Comparison of ENCODE assay signal across 8 cellular contexts in genomic region chr1:202806845-202807366, GRCh38. TPM values are rescaled to one million over a fixed set of nuclear protein-coding genes. Genes with fewer than 3 reads are reported as not detected.
DNase-seq lines count a peak whose midpoint lies in the region; ATAC-seq and TF ChIP-seq lines count a peak whose summit lies in the region.

No MANE protein-coding gene starts in this region.

- intact Hi-C loops in dendritic cell treated with granulocyte-macrophage colony-stimulating factor and Interleukin-4, amounts not matched to agents 40 ng/mL and 50 ng/mL, for 4 days (cut with micrococcal nuclease): no loop called here
- intact Hi-C loops in lower lobe of right lung (cut with DNase I): no loop called here

- peaks cover 38% of the 10 kb centered on the region for H3K4me1 Mint-ChIP-seq in T-helper 17 cell
- H3K4me1 Mint-ChIP-seq in dendritic cell treated with granulocyte-macrophage colony-stimulating factor and Interleukin-4, amounts not matched to agents 40 ng/mL and 50 ng/mL, for 4 days (ENCODE audit: low read depth): peaks cover 46% of the 10 kb centered on the region
- peaks cover 60% of the 10 kb centered on the region for H3K4me1 Mint-ChIP-seq in stimulated activated effector memory CD8-positive, alpha-beta T cell treated with anti-CD3 and anti-CD28 coated beads, Interleukin-12 subunit alpha, Interleukin-12 subunit beta, amount 100 ng/mL, for 72 hours

- H3K36me3 ChIP-seq in lower lobe of right lung: no peaks in the 10 kb centered on the region

- peak overlapping the region; percentile 99 for H3K4me3 ChIP-seq in lower lobe of right lung

- DNase-seq in 8988T: peak; percentile 63
- peak; percentile 23 for DNase-seq in GM19238 (ENCODE audit: insufficient read length, low spot score)
- peak in 1 of 3 donors; percentile 15 for DNase-seq in T-helper 17 cell
- DNase-seq in lower lobe of right lung: no peak
- peak in 1 of 2 donors; percentile 74 for DNase-seq in stimulated activated effector memory CD8-positive, alpha-beta T cell treated with anti-CD3 and anti-CD28 coated beads, Interleukin-12 subunit alpha, Interleukin-12 subunit beta, amount 100 ng/mL, for 72 hours (ENCODE audit: low spot score in 2 of 2)
- no peak for DNase-seq in activated gamma-delta T cell (lab: John Stamatoyannopoulos, UW)
- no peak for DNase-seq in GM03348 (ENCODE audit: low spot score)

- H3K4me1 ChIP-seq in lower lobe of right lung: peaks cover 53% of the 10 kb centered on the region

- peak overlapping the region; percentile 90 for H3K27ac ChIP-seq in lower lobe of right lung

- TF ChIP-seq CTCF in lower lobe of right lung (IDR thresholded peaks at IDR 0.05): no peak

- H3K9me3 Mint-ChIP-seq in dendritic cell treated with granulocyte-macrophage colony-stimulating factor and Interleukin-4, amounts not matched to agents 40 ng/mL and 50 ng/mL, for 4 days: no peaks in the 10 kb centered on the region
- no peaks in the 10 kb centered on the region for H3K9me3 Mint-ChIP-seq in stimulated activated effector memory CD8-positive, alpha-beta T cell treated with anti-CD3 and anti-CD28 coated beads, Interleukin-12 subunit alpha, Interleukin-12 subunit beta, amount 100 ng/mL, for 72 hours

- peaks cover 4% of the 10 kb centered on the region for H3K36me3 Mint-ChIP-seq in T-helper 17 cell (ENCODE audit: low read depth)
- H3K36me3 Mint-ChIP-seq in dendritic cell treated with granulocyte-macrophage colony-stimulating factor and Interleukin-4, amounts not matched to agents 40 ng/mL and 50 ng/mL, for 4 days (ENCODE audit: low read depth): peaks cover 6% of the 10 kb centered on the region
- peaks cover 26% of the 10 kb centered on the region for H3K36me3 Mint-ChIP-seq in stimulated activated effector memory CD8-positive, alpha-beta T cell treated with anti-CD3 and anti-CD28 coated beads, Interleukin-12 subunit alpha, Interleukin-12 subunit beta, amount 100 ng/mL, for 72 hours

- no peaks in the 10 kb centered on the region for H3K27me3 ChIP-seq in lower lobe of right lung (ENCODE audit: low read depth)

- no peaks in the 10 kb centered on the region for H3K27me3 Mint-ChIP-seq in T-helper 17 cell
- peaks cover 12% of the 10 kb centered on the region for H3K27me3 Mint-ChIP-seq in dendritic cell treated with granulocyte-macrophage colony-stimulating factor and Interleukin-4, amounts not matched to agents 40 ng/mL and 50 ng/mL, for 4 days

- ATAC-seq in T-helper 17 cell: no peak
- ATAC-seq in lower lobe of right lung: peak in 1 of 2 donors; percentile 3
- ATAC-seq in stimulated activated effector memory CD8-positive, alpha-beta T cell treated with anti-CD3 and anti-CD28 coated beads, Interleukin-12 subunit alpha, Interleukin-12 subunit beta, amount 100 ng/mL, for 72 hours: peak; percentile 2

- H3K4me3 Mint-ChIP-seq in T-helper 17 cell: peak overlapping the region; percentile 88
- H3K4me3 Mint-ChIP-seq in dendritic cell treated with granulocyte-macrophage colony-stimulating factor and Interleukin-4, amounts not matched to agents 40 ng/mL and 50 ng/mL, for 4 days: peak overlapping the region; percentile 83
- H3K4me3 Mint-ChIP-seq in stimulated activated effector memory CD8-positive, alpha-beta T cell treated with anti-CD3 and anti-CD28 coated beads, Interleukin-12 subunit alpha, Interleukin-12 subunit beta, amount 100 ng/mL, for 72 hours: peak overlapping the region; percentile 80

- peak overlapping the region; percentile 88 for H3K27ac Mint-ChIP-seq in T-helper 17 cell
- H3K27ac Mint-ChIP-seq in dendritic cell treated with granulocyte-macrophage colony-stimulating factor and Interleukin-4, amounts not matched to agents 40 ng/mL and 50 ng/mL, for 4 days: peak overlapping the region; percentile 79
- peak overlapping the region; percentile 93 for H3K27ac Mint-ChIP-seq in stimulated activated effector memory CD8-positive, alpha-beta T cell treated with anti-CD3 and anti-CD28 coated beads, Interleukin-12 subunit alpha, Interleukin-12 subunit beta, amount 100 ng/mL, for 72 hours

- no peaks in the 10 kb centered on the region for H3K9me3 ChIP-seq in T-helper 17 cell (ENCODE audit: control insufficient read depth, low read length, poor library complexity, severe bottlenecking)
- no peaks in the 10 kb centered on the region for H3K9me3 ChIP-seq in lower lobe of right lung

RNA-seq across cellular contexts. Expression of gene KDM5B, which starts 1.3 kb away (rescaled TPM):
- total RNA-seq in T-helper 17 cell: 10 to 100 TPM; 64.2 to 76.2 TPM
- 48.9 TPM for total RNA-seq in lower lobe of right lung

RNA-seq across cellular contexts. Expression of gene PCAT6, which starts 3.8 kb away (rescaled TPM):
- total RNA-seq in T-helper 17 cell: under 1 TPM in 1 of 2 donors, not detected in 1; 0.97 TPM
- 0.71 TPM for total RNA-seq in lower lobe of right lung

Comparison
In these comparisons a context has a peak if more than half of its experiments do, and no peak if none do; other contexts are left out.
1. DNase-seq: peak in 8988T (single experiment) and GM19238 (single experiment); none in lower lobe of right lung (single experiment), activated gamma-delta T cell (single experiment) and GM03348 (single experiment).
2. Peak in every context shown above with its lines, with median percentiles within 50 percentile points of each other: H3K27ac Mint-ChIP-seq and H3K4me3 Mint-ChIP-seq.